ENCODE assay signal across 11 cellular contexts in the genomic region with DNA sequence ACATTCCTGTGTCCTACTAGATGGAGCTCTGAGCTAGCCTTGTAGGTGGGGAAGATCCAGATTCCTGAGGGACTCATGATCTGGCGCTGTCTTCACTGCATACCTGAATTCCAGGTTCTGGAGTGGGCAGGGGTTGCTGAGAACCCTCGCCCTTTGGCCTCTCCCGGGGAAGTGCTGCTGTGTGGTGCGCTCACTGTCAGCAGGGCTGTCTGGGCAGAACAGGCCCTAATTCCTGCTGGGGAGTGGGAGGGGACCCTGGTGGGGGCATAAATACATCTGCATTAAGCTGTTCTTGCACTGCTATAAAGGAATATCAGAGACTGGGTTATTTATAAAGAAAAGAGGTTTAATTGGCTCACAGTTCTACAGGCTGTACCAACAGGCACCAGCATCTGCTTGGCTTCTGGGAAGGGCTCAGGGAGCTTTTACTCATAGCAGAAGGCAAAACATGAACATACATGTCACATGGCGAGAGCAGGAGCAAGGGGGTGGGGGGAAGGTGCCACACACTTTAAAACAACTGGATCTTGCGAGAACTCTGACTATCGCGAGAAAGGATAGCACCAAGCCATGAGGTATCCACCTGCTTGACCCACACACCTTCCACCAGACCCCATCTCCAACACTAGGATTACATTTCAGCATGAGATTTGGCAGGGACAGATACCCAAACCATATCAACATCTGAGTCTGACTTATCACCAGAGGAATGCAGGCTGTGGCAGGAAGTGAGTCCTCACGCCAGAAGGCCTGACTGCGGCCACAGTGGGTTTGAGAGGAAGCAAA.
DNase-seq lines count a peak whose midpoint lies in the region; ATAC-seq and TF ChIP-seq lines count a peak whose summit lies in the region.
"Had no signal": no experiment of that assay in that cellular context is flagged by ENCODE, and none has a peak within 500 bp of the region (broad histone marks: within the 10 kb centered on the region; RNA-seq: fewer than 3 reads in every experiment).

No MANE protein-coding gene starts in this region.

- H3K4me1 Mint-ChIP-seq in WTC11: 0 out of 2 replicates have a peak, but pooled peaks cover 2% of the 10 kb centered on the region
- no peaks in the 10 kb centered on the region for H3K4me1 Mint-ChIP-seq in stimulated activated naive B cell treated with anti-CD40 and anti-IgM and Interleukin-4, amounts not matched to agents 10 μg/mL and 1 μg/mL and 100 μg/mL, for 72 hours

- H3K27ac ChIP-seq in heart right ventricle (no peak overlapping the region), prostate gland (peak overlapping the region in 1 of 2 donors; percentile 58), esophagus squamous epithelium (no peak overlapping the region)
- H3K27ac ChIP-seq: ascending aorta had no signal

- peak overlapping the region; percentile 68; the same call in 1 of the 2 replicates for H3K27ac Mint-ChIP-seq in WTC11
- no peak overlapping the region for H3K27ac Mint-ChIP-seq in stimulated activated naive B cell treated with anti-CD40 and anti-IgM and Interleukin-4, amounts not matched to agents 10 μg/mL and 1 μg/mL and 100 μg/mL, for 72 hours

- TF ChIP-seq POLR2A in prostate gland (IDR thresholded peaks at IDR 0.05) (no peak), esophagus squamous epithelium (IDR thresholded peaks at IDR 0.05) (no peak)

- WGBS in heart right ventricle, 2 donors: 79% methylated on average over 10 of the region's 10 CpGs
- WGBS in prostate gland: 83% methylated on average over 10 of the region's 10 CpGs
- WGBS in esophagus squamous epithelium, 2 donors: 71 to 81% methylated on average over 7 of the region's 10 CpGs

- no peaks in the 10 kb centered on the region for H3K9me3 Mint-ChIP-seq in WTC11
- peaks cover 0 to 1% of the 10 kb centered on the region in 2 donors for H3K9me3 Mint-ChIP-seq in stimulated activated naive B cell treated with anti-CD40 and anti-IgM and Interleukin-4, amounts not matched to agents 10 μg/mL and 1 μg/mL and 100 μg/mL, for 72 hours

- H3K4me1 ChIP-seq in heart right ventricle (peaks cover 0 to 31% (median 12%) of the 10 kb centered on the region in 9 donors), prostate gland (replicated peaks) (peaks cover 7% of the 10 kb centered on the region), esophagus squamous epithelium (no peaks in the 10 kb centered on the region)
- H3K4me1 ChIP-seq: ascending aorta, BE2C had no signal

- H3K27me3 ChIP-seq in heart right ventricle: no peaks in the 10 kb centered on the region
- H3K27me3 ChIP-seq in prostate gland (replicated peaks; ENCODE audit: insufficient read depth): no peaks in the 10 kb centered on the region
- no peaks in the 10 kb centered on the region for H3K27me3 ChIP-seq in esophagus squamous epithelium
- H3K27me3 ChIP-seq: ascending aorta, BE2C had no signal

- intact Hi-C loops in cardiac septum (cut with DNase I) (no loop called here), heart right ventricle (cut with DNase I) (no loop called here), prostate gland (cut with DNase I) (no loop called here), esophagus squamous epithelium (cut with DNase I) (no loop called here)

- no peak overlapping the region for H3K4me3 Mint-ChIP-seq in WTC11
- H3K4me3 Mint-ChIP-seq in stimulated activated naive B cell treated with anti-CD40 and anti-IgM and Interleukin-4, amounts not matched to agents 10 μg/mL and 1 μg/mL and 100 μg/mL, for 72 hours: no peak overlapping the region

- CTCF ChIA-PET in WTC11 (lab: Charles Lee): no interaction called here

- no peaks in the 10 kb centered on the region for H3K27me3 Mint-ChIP-seq in WTC11 (ENCODE audit: low read depth)
- H3K27me3 Mint-ChIP-seq in stimulated activated naive B cell treated with anti-CD40 and anti-IgM and Interleukin-4, amounts not matched to agents 10 μg/mL and 1 μg/mL and 100 μg/mL, for 72 hours: peaks cover 11 to 15% of the 10 kb centered on the region in 2 donors

- H3K36me3 ChIP-seq in heart right ventricle (peaks cover 0 to 24% (median 0%) of the 10 kb centered on the region in 9 donors), prostate gland (no peaks in the 10 kb centered on the region), esophagus squamous epithelium (no peaks in the 10 kb centered on the region)
- H3K36me3 ChIP-seq: ascending aorta, BE2C had no signal

- H3K4me3 ChIP-seq in heart right ventricle (no peak overlapping the region), prostate gland (no peak overlapping the region), esophagus squamous epithelium (no peak overlapping the region)
- H3K4me3 ChIP-seq: ascending aorta had no signal

- peaks cover 14% of the 10 kb centered on the region; the same call in 1 of the 2 replicates for H3K36me3 Mint-ChIP-seq in WTC11
- no peaks in the 10 kb centered on the region for H3K36me3 Mint-ChIP-seq in stimulated activated naive B cell treated with anti-CD40 and anti-IgM and Interleukin-4, amounts not matched to agents 10 μg/mL and 1 μg/mL and 100 μg/mL, for 72 hours

- DNase-seq in cardiac septum (ENCODE audit: low spot score) (peak; percentile 47), heart right ventricle (no peak), WTC11 (ENCODE audit: low spot score) (no peak), glomerular visceral epithelial cell (ENCODE audit: extremely low spot score) (peak; percentile 67), prostate gland (ENCODE audit: low spot score) (no peak), NCI-H1694 (lab: John Stamatoyannopoulos, UW) (no peak), esophagus squamous epithelium (lab: John Stamatoyannopoulos, UW) (no peak)
- DNase-seq in stimulated activated naive B cell treated with anti-CD40 and anti-IgM and Interleukin-4, amounts not matched to agents 10 μg/mL and 1 μg/mL and 100 μg/mL, for 72 hours: no peak
- DNase-seq: BE2C, occipital lobe had no signal

- H3K9me3 ChIP-seq in heart right ventricle (peaks cover 0 to 2% (median 0%) of the 10 kb centered on the region in 11 donors), prostate gland (no peaks in the 10 kb centered on the region), esophagus squamous epithelium (no peaks in the 10 kb centered on the region)
- H3K9me3 ChIP-seq: ascending aorta, BE2C had no signal

- TF ChIP-seq CTCF in heart right ventricle (IDR thresholded peaks at IDR 0.05) (no peak), WTC11 (IDR thresholded peaks at IDR 0.05) (no peak), prostate gland (IDR thresholded peaks at IDR 0.05) (no peak), esophagus squamous epithelium (IDR thresholded peaks at IDR 0.05) (no peak)

- no peak for ATAC-seq in heart right ventricle
- no peak for ATAC-seq in WTC11
- no peak for ATAC-seq in stimulated activated naive B cell treated with anti-CD40 and anti-IgM and Interleukin-4, amounts not matched to agents 10 μg/mL and 1 μg/mL and 100 μg/mL, for 72 hours (replicated peaks)

- POLR2A ChIA-PET in WTC11 (lab: Charles Lee): no interaction called here

TF ChIP-seq in WTC11, 78 proteins besides CTCF, POLR2A, EP300 and RAD21 (continues in another document):
- TF ChIP-seq ESRRA (CRISPR knock-in tag; IDR thresholded peaks at IDR 0.05; ENCODE audit: borderline replicate concordance) (no peak), NFATC4 (CRISPR knock-in tag; IDR thresholded peaks at IDR 0.05) (no peak), RELA (CRISPR knock-in tag; IDR thresholded peaks at IDR 0.05; ENCODE audit: borderline replicate concordance) (no peak), NFE2L1 (CRISPR knock-in tag; IDR thresholded peaks at IDR 0.05) (no peak)
- TF ChIP-seq, protein P1, sequence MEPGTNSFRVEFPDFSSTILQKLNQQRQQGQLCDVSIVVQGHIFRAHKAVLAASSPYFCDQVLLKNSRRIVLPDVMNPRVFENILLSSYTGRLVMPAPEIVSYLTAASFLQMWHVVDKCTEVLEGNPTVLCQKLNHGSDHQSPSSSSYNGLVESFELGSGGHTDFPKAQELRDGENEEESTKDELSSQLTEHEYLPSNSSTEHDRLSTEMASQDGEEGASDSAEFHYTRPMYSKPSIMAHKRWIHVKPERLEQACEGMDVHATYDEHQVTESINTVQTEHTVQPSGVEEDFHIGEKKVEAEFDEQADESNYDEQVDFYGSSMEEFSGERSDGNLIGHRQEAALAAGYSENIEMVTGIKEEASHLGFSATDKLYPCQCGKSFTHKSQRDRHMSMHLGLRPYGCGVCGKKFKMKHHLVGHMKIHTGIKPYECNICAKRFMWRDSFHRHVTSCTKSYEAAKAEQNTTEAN (CRISPR knock-in tag; IDR thresholded peaks at IDR 0.05): no peak
- TF ChIP-seq, protein P2, sequence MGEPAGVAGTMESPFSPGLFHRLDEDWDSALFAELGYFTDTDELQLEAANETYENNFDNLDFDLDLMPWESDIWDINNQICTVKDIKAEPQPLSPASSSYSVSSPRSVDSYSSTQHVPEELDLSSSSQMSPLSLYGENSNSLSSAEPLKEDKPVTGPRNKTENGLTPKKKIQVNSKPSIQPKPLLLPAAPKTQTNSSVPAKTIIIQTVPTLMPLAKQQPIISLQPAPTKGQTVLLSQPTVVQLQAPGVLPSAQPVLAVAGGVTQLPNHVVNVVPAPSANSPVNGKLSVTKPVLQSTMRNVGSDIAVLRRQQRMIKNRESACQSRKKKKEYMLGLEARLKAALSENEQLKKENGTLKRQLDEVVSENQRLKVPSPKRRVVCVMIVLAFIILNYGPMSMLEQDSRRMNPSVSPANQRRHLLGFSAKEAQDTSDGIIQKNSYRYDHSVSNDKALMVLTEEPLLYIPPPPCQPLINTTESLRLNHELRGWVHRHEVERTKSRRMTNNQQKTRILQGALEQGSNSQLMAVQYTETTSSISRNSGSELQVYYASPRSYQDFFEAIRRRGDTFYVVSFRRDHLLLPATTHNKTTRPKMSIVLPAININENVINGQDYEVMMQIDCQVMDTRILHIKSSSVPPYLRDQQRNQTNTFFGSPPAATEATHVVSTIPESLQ (CRISPR knock-in tag; IDR thresholded peaks at IDR 0.05): no peak
- TF ChIP-seq, protein P3, sequence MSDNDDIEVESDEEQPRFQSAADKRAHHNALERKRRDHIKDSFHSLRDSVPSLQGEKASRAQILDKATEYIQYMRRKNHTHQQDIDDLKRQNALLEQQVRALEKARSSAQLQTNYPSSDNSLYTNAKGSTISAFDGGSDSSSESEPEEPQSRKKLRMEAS (CRISPR knock-in tag; IDR thresholded peaks at IDR 0.05): no peak
- TF ChIP-seq, protein P4, sequence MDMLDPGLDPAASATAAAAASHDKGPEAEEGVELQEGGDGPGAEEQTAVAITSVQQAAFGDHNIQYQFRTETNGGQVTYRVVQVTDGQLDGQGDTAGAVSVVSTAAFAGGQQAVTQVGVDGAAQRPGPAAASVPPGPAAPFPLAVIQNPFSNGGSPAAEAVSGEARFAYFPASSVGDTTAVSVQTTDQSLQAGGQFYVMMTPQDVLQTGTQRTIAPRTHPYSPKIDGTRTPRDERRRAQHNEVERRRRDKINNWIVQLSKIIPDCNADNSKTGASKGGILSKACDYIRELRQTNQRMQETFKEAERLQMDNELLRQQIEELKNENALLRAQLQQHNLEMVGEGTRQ (CRISPR knock-in tag; IDR thresholded peaks at IDR 0.05): no peak

Comparison
In these comparisons a context has a peak if more than half of its experiments do, and no peak if none do; other contexts are left out.
1. DNase-seq: peak in cardiac septum (single experiment) and glomerular visceral epithelial cell (single experiment); none in heart right ventricle (0 of 2), WTC11 (single experiment), stimulated activated naive B cell treated with anti-CD40 and anti-IgM and Interleukin-4, amounts not matched to agents 10 μg/mL and 1 μg/mL and 100 μg/mL, for 72 hours (single experiment), prostate gland (single experiment), NCI-H1694 (single experiment) and esophagus squamous epithelium (single experiment).